In the genomic region with DNA sequence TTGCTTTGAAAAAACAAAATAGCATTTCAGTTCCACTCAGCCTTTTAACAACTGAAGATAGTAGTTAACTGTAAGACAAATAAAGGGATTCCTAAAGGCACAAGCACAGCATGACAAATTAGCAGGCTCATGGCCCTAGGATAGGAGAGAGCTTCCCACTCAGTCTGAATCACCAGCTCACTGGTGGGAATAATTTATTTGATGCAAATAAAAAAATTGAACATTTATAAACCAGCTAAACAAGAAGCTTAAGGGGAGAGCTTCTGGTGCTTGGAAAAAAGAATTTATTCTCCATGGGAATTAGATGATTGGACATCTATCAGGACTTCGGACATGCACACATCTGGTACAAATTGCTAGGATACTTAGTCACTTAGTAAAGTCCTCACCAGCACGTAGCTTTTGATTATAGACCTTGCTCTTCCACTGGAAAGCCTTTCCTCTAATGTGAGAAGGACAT, we compare ENCODE assay signal across 23 cellular contexts.
A peak's percentile ranks its signal among the peaks of the same experiment; 100 is the strongest.
DNase-seq lines count a peak whose midpoint lies in the region; ATAC-seq and TF ChIP-seq lines count a peak whose summit lies in the region.
"Had no signal": no experiment of that assay in that cellular context is flagged by ENCODE, and none has a peak within 500 bp of the region (broad histone marks: within the 10 kb centered on the region; RNA-seq: fewer than 3 reads in every experiment).

No MANE protein-coding gene starts in this region.

- peak overlapping the region; percentile 78 for H3K27ac ChIP-seq in osteoblast (ENCODE audit: low read depth, low read length)
- H3K27ac ChIP-seq: brain microvascular endothelial cell, esophagus muscularis mucosa had no signal

- H3K4me2 ChIP-seq in osteoblast (ENCODE audit: insufficient read depth, low read length) = peak overlapping the region; percentile 25

- peaks cover 11% of the 10 kb centered on the region for H3K27me3 Mint-ChIP-seq in HFFc6 (ENCODE audit: insufficient read depth)

- peaks cover 10% of the 10 kb centered on the region for H3K4me1 ChIP-seq in osteoblast (ENCODE audit: insufficient read depth, low read length)
- H3K4me1 ChIP-seq: BE2C had no signal

- peak; percentile 22 for DNase-seq in AG09319 (ENCODE audit: extremely low read depth, low read depth)
- DNase-seq in HFFc6 = peak; percentile 50
- peak; percentile 49 for DNase-seq in epidermal melanocyte (ENCODE audit: insufficient read length, low spot score)
- DNase-seq in osteoblast (ENCODE audit: insufficient read length, low spot score, missing footprints) = no peak
- DNase-seq in CD1c-positive myeloid dendritic cell (ENCODE audit: extremely low spot score) = no peak
- DNase-seq: activated CD4-positive, alpha-beta T cell treated with anti-CD3 and anti-CD28 coated beads, Interleukin-2, amount 50 U/mL, for 4 hours; activated T-cell treated with anti-CD3 and anti-CD28 coated beads, Interleukin-2, amount 50 U/mL, for 4 hours; BE2C; brain microvascular endothelial cell; islet precursor cell; Kasumi-1; mammary epithelial cell; NCI-H146; NCI-H345; stimulated activated CD4-positive, alpha-beta T cell treated with anti-CD3 and anti-CD28 coated beads, Interleukin-12 subunit alpha, Interleukin-12 subunit beta, amount 100 ng/mL, for 4 hours; stimulated activated naive CD4-positive, alpha-beta T cell; T-cell had no signal

- no peaks in the 10 kb centered on the region for H3K36me3 Mint-ChIP-seq in HFFc6 (ENCODE audit: low read depth)
- H3K36me3 Mint-ChIP-seq: activated naive CD4-positive, alpha-beta T cell treated with anti-CD3 and anti-CD28 coated beads, Interleukin-2, amount 50 U/mL, for 24 hours; T-cell had no signal

- TF ChIP-seq CTCF in AG09319 (IDR thresholded peaks at IDR 0.05; ENCODE audit: low read depth, low read length) (no peak), HFFc6 (IDR thresholded peaks at IDR 0.05) (no peak), osteoblast (IDR thresholded peaks at IDR 0.05; ENCODE audit: extremely low read depth, low read depth, low read length) (no peak)

- no peak overlapping the region for H3K4me3 Mint-ChIP-seq in HFFc6
- H3K4me3 Mint-ChIP-seq: activated naive CD4-positive, alpha-beta T cell treated with anti-CD3 and anti-CD28 coated beads, Interleukin-2, amount 50 U/mL, for 24 hours; activated T-cell treated with anti-CD3 and anti-CD28 coated beads, Interleukin-2, amount 50 U/mL, for 4 hours; natural killer cell treated with Interleukin-12 subunit alpha and Interleukin-12 subunit beta and Interleukin-15 and Interleukin-18, amount 100 ng/mL, for 72 hours; T-cell had no signal

- H3K9me3 ChIP-seq in osteoblast (ENCODE audit: low read depth, low read length) = no peaks in the 10 kb centered on the region
- H3K9me3 ChIP-seq: BE2C, esophagus muscularis mucosa had no signal

- H3K79me2 ChIP-seq in osteoblast (ENCODE audit: insufficient read depth, low read length) = no peaks in the 10 kb centered on the region

- ATAC-seq in HG03039 (IDR thresholded peaks at IDR 0.05; ENCODE audit: unreplicated experiment) (no peak), HG03457 (IDR thresholded peaks at IDR 0.05; ENCODE audit: unreplicated experiment) (no peak), GM18873 (IDR thresholded peaks at IDR 0.05; ENCODE audit: low FRiP score, unreplicated experiment) (no peak)
- ATAC-seq: activated T-cell treated with anti-CD3 and anti-CD28 coated beads, Interleukin-2, amount 50 U/mL, for 4 hours; natural killer cell treated with Interleukin-12 subunit alpha and Interleukin-12 subunit beta and Interleukin-15 and Interleukin-18, amount 100 ng/mL, for 72 hours; T-cell had no signal

- no peaks in the 10 kb centered on the region for H4K20me1 ChIP-seq in osteoblast (ENCODE audit: insufficient read depth, low read length)

- H3K27ac Mint-ChIP-seq in HFFc6 = peak overlapping the region; percentile 62; the same call in 1 of the 2 replicates
- H3K27ac Mint-ChIP-seq: activated naive CD4-positive, alpha-beta T cell treated with anti-CD3 and anti-CD28 coated beads, Interleukin-2, amount 50 U/mL, for 24 hours; natural killer cell treated with Interleukin-12 subunit alpha and Interleukin-12 subunit beta and Interleukin-15 and Interleukin-18, amount 100 ng/mL, for 72 hours; T-cell had no signal

- H3K4me1 Mint-ChIP-seq in HFFc6 (ENCODE audit: low read depth) = peaks cover 16% of the 10 kb centered on the region
- H3K4me1 Mint-ChIP-seq: activated naive CD4-positive, alpha-beta T cell treated with anti-CD3 and anti-CD28 coated beads, Interleukin-2, amount 50 U/mL, for 24 hours; T-cell had no signal

- H3K4me3 ChIP-seq in osteoblast (ENCODE audit: insufficient read depth, low read length) = no peak overlapping the region
- H3K4me3 ChIP-seq: esophagus muscularis mucosa had no signal

- no peaks in the 10 kb centered on the region for H3K36me3 ChIP-seq in osteoblast (ENCODE audit: insufficient read depth, low read length)
- H3K36me3 ChIP-seq: BE2C, brain microvascular endothelial cell, esophagus muscularis mucosa had no signal

- no peaks in the 10 kb centered on the region for H3K27me3 ChIP-seq in osteoblast (ENCODE audit: insufficient read depth, low read length)
- H3K27me3 ChIP-seq: BE2C, brain microvascular endothelial cell, esophagus muscularis mucosa had no signal

- H3K9me3 Mint-ChIP-seq in HFFc6 = no peaks in the 10 kb centered on the region
- H3K9me3 Mint-ChIP-seq: activated T-cell treated with anti-CD3 and anti-CD28 coated beads, Interleukin-2, amount 50 U/mL, for 4 hours had no signal

- no peak overlapping the region for H2AFZ ChIP-seq in osteoblast (ENCODE audit: low read length)

Comparison
In these comparisons a context has a peak if more than half of its experiments do, and no peak if none do; other contexts are left out.
1. DNase-seq: peak in AG09319 (single experiment), HFFc6 (single experiment) and epidermal melanocyte (single experiment); none in osteoblast (single experiment) and CD1c-positive myeloid dendritic cell (single experiment).